9 cellular contexts compared by ENCODE assay signal in genomic region chr5:171858303-171858702, GRCh38.
DNase-seq lines count a peak whose midpoint lies in the region; ATAC-seq and TF ChIP-seq lines count a peak whose summit lies in the region.
"Had no signal": no experiment of that assay in that cellular context is flagged by ENCODE, and none has a peak within 500 bp of the region (broad histone marks: within the 10 kb centered on the region; RNA-seq: fewer than 3 reads in every experiment).

No MANE protein-coding gene starts in this region.

- H3F3A ChIP-seq in SU-DHL-6 (ENCODE audit: insufficient read depth), result no peaks in the 10 kb centered on the region

- H3K4me2 ChIP-seq in SU-DHL-6 (ENCODE audit: low read depth, low read length, poor library complexity, severe bottlenecking) (no peak overlapping the region), hepatocyte (no peak overlapping the region)

- WGBS in hepatocyte (ENCODE audit: low lambda C conversion rate, missing lambda C conversion rate), result 93% methylated on average over 7 of the region's 7 CpGs

- peaks cover 5% of the 10 kb centered on the region; the same call in 1 of the 2 replicates for H3K9me3 ChIP-seq in AG04450 (ENCODE audit: control insufficient read depth, insufficient read depth, low read length)
- H3K9me3 ChIP-seq in SU-DHL-6 (ENCODE audit: insufficient read depth, low read length), result no peaks in the 10 kb centered on the region
- no peaks in the 10 kb centered on the region for H3K9me3 ChIP-seq in hepatocyte (ENCODE audit: low read depth)

- no peaks in the 10 kb centered on the region for H3K79me2 ChIP-seq in SU-DHL-6 (ENCODE audit: insufficient read depth, low read length)
- no peaks in the 10 kb centered on the region for H3K79me2 ChIP-seq in hepatocyte

- peak; percentile 27; the same call in 1 of the 2 replicates for TF ChIP-seq CTCF in AG04450 (IDR thresholded peaks at IDR 0.05; ENCODE audit: low read depth, low read length)
- TF ChIP-seq CTCF in GM12865 (IDR thresholded peaks at IDR 0.05; ENCODE audit: insufficient read depth, low read depth, low read length, missing control alignments), result peak; percentile 50
- TF ChIP-seq CTCF in SU-DHL-6 (IDR thresholded peaks at IDR 0.05; ENCODE audit: insufficient read depth, low read length, poor library complexity, severe bottlenecking), result peak; percentile 37
- TF ChIP-seq CTCF in hepatocyte (IDR thresholded peaks at IDR 0.05; ENCODE audit: poor library complexity), result peak; percentile 37

- ATAC-seq in HG02870 (IDR thresholded peaks at IDR 0.05; ENCODE audit: unreplicated experiment) (no peak), GM18498 (IDR thresholded peaks at IDR 0.05; ENCODE audit: unreplicated experiment) (no peak), HG02973 (IDR thresholded peaks at IDR 0.05; ENCODE audit: unreplicated experiment) (no peak)

- no peak overlapping the region for H2AFZ ChIP-seq in SU-DHL-6 (ENCODE audit: low read depth, low read length, severe bottlenecking)
- no peak overlapping the region for H2AFZ ChIP-seq in hepatocyte

- no peaks in the 10 kb centered on the region for H3K36me3 ChIP-seq in SU-DHL-6 (ENCODE audit: low read length)
- H3K36me3 ChIP-seq in hepatocyte (replicated peaks; ENCODE audit: insufficient read depth, low read depth), result no peaks in the 10 kb centered on the region

- DNase-seq in AG04450 (ENCODE audit: low read depth, low spot score), result no peak
- peak; percentile 23 for DNase-seq in GM12865 (ENCODE audit: low read depth)
- DNase-seq in hepatocyte (ENCODE audit: low spot score), result no peak
- no peak for DNase-seq in cerebellum (ENCODE audit: low spot score)
- DNase-seq: activated naive CD4-positive, alpha-beta T cell had no signal

- no peak overlapping the region for H3K4me3 ChIP-seq in AG04450 (ENCODE audit: low read depth, low read length)
- no peak overlapping the region for H3K4me3 ChIP-seq in GM12865 (ENCODE audit: low read depth, low read length)
- H3K4me3 ChIP-seq in SU-DHL-6 (ENCODE audit: insufficient read depth, low read length, poor library complexity, severe bottlenecking), result no peak overlapping the region
- no peak overlapping the region for H3K4me3 ChIP-seq in hepatocyte

- H4K20me1 ChIP-seq in SU-DHL-6 (ENCODE audit: low read depth, low read length) (no peaks in the 10 kb centered on the region), hepatocyte (ENCODE audit: insufficient read depth, poor library complexity, severe bottlenecking) (no peaks in the 10 kb centered on the region)

- H3K4me1 ChIP-seq in hepatocyte (ENCODE audit: insufficient read depth), result peaks cover 7% of the 10 kb centered on the region

- no peaks in the 10 kb centered on the region for H3K9me2 ChIP-seq in SU-DHL-6 (replicated peaks; ENCODE audit: insufficient read depth, low read length)
- no peaks in the 10 kb centered on the region for H3K9me2 ChIP-seq in hepatocyte (replicated peaks; ENCODE audit: insufficient read depth)

- POLR2A ChIA-PET in AG04450 (lab: Yijun Ruan, JAX), result no interaction called here

- H3K9ac ChIP-seq in SU-DHL-6 (ENCODE audit: low read length), result no peak overlapping the region

- CTCF ChIA-PET in AG04450 (lab: Charles Lee), result interaction anchor here (0.6 to 1.0 kb wide), 2 partner anchors 49 to 491 kb away, joined by 3 to 10 read pairs; no protein-coding TSS in a partner anchor

- H3K27ac ChIP-seq in AG04450 (ENCODE audit: low read depth, low read length), result no peak overlapping the region
- H3K27ac ChIP-seq in SU-DHL-6 (ENCODE audit: low read depth, low read length), result no peak overlapping the region
- H3K27ac ChIP-seq in hepatocyte, result no peak overlapping the region

- H3K27me3 ChIP-seq in AG04450 (ENCODE audit: control insufficient read depth, insufficient read depth, low read length), result no peaks in the 10 kb centered on the region
- H3K27me3 ChIP-seq in SU-DHL-6 (ENCODE audit: low read length), result no peaks in the 10 kb centered on the region
- no peaks in the 10 kb centered on the region for H3K27me3 ChIP-seq in hepatocyte
